In the genomic region with DNA sequence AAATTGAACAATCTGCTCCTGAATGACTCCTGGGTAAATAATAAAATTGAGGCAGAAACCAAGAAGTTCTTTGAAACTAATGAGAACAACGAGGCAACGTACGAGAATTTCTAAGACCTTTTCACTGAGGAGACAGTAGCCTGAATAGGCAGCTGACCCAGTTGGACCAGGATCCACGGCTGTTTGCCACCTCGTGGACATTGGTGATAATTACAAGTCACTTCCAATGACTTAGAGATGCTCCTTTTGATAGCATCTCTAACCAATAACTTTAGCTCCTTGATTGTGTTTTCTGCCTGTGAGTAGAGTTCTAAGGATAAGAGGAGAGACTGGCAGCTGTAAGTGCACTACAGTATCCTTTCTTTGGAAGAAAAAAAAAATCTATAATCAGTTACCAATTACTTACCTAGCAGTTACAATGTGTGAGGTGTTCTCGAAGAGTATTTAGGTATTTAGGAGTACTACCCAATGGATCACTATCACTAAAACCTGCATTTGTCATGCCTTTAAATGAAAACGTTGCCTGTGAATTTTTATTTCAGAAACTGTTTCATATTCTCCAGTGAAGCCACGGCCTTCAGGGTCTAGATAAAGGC, we compare ENCODE assay signal across 8 cellular contexts. TPM values are rescaled to one million over a fixed set of nuclear protein-coding genes. Genes with fewer than 3 reads are reported as not detected.
DNase-seq lines count a peak whose midpoint lies in the region; ATAC-seq and TF ChIP-seq lines count a peak whose summit lies in the region.

No MANE protein-coding gene starts in this region.

- H3K4me3 ChIP-seq in HEK293 (ENCODE audit: low read depth, low read length) (no peak overlapping the region), mesenchymal stem cell (ENCODE audit: insufficient read depth in 1 of 2, low read depth in 1 of 2, low read length in 2 of 2) (no peak overlapping the region)

- H3K36me3 ChIP-seq in HEK293 (ENCODE audit: control insufficient read depth in 2 of 2, insufficient read depth in 1 of 2, low read length in 2 of 2), result no peaks in the 10 kb centered on the region
- H3K36me3 ChIP-seq in mesenchymal stem cell (ENCODE audit: control insufficient read depth in 1 of 2, insufficient read depth in 2 of 2, low read depth in 1 of 2, low read length in 2 of 2), result no peaks in the 10 kb centered on the region

- no peak overlapping the region for H3K4me2 ChIP-seq in mesenchymal stem cell (ENCODE audit: low read length, poor library complexity, severe bottlenecking)

- no peak overlapping the region for H3K14ac ChIP-seq in mesenchymal stem cell (ENCODE audit: low read length in 2 of 2)

- no peak overlapping the region for H3K4me3 Mint-ChIP-seq in activated naive CD4-positive, alpha-beta T cell treated with anti-CD3 and anti-CD28 coated beads for 36 hours
- H3K4me3 Mint-ChIP-seq in chondrocyte (ENCODE audit: unreplicated experiment), result no peak overlapping the region

- H2BK120ac ChIP-seq in mesenchymal stem cell (ENCODE audit: low read depth, low read length), result no peak overlapping the region

- peaks cover 1% of the 10 kb centered on the region for H3K9me3 Mint-ChIP-seq in activated naive CD4-positive, alpha-beta T cell treated with anti-CD3 and anti-CD28 coated beads for 36 hours
- H3K9me3 Mint-ChIP-seq in chondrocyte (ENCODE audit: low read depth), result peaks cover 7% of the 10 kb centered on the region

- no peak overlapping the region for H3K4ac ChIP-seq in mesenchymal stem cell (ENCODE audit: low read depth in 1 of 2, low read length in 2 of 2)

- ATAC-seq in GM21737 (IDR thresholded peaks at IDR 0.05; ENCODE audit: unreplicated experiment), result no peak

- H2AFZ ChIP-seq in mesenchymal stem cell (ENCODE audit: low read depth, low read length), result no peak overlapping the region

- TF ChIP-seq CTCF in HEK293 (tag by site-specific recombination; IDR thresholded peaks at IDR 0.05) (0 out of 2 replicates have a peak, but pooled peaks have one; percentile 8), chondrocyte (IDR thresholded peaks at IDR 0.05) (peak; percentile 77)

- H3K27ac ChIP-seq in HEK293 (ENCODE audit: extremely low read depth, low read depth, low read length) (no peak overlapping the region), mesenchymal stem cell (ENCODE audit: low read length, poor library complexity, severe bottlenecking) (no peak overlapping the region)

- no peak overlapping the region for H2AK5ac ChIP-seq in mesenchymal stem cell (ENCODE audit: low read length, severe bottlenecking)

- no peak overlapping the region for H4K8ac ChIP-seq in mesenchymal stem cell (ENCODE audit: low read length)

- H3K27me3 ChIP-seq in mesenchymal stem cell (ENCODE audit: control insufficient read depth in 1 of 2, insufficient read depth in 1 of 2, low read length in 2 of 2), result no peaks in the 10 kb centered on the region

- no peaks in the 10 kb centered on the region for H3K9me3 ChIP-seq in HEK293 (ENCODE audit: control insufficient read depth, insufficient read depth, low read depth, low read length)
- H3K9me3 ChIP-seq in mesenchymal stem cell (ENCODE audit: control insufficient read depth, low read length), result no peaks in the 10 kb centered on the region

- no peak overlapping the region for H2BK15ac ChIP-seq in mesenchymal stem cell (ENCODE audit: low read depth, poor library complexity, severe bottlenecking)

- H4K91ac ChIP-seq in mesenchymal stem cell (ENCODE audit: low read length), result no peak overlapping the region

- WGBS in mesenchymal stem cell, result 41% methylated on average over 5 of the region's 8 CpGs

- intact Hi-C loops in activated naive CD4-positive, alpha-beta T cell treated with anti-CD3 and anti-CD28 coated beads for 36 hours (cut with micrococcal nuclease), result no loop called here

- H3K4me1 ChIP-seq in HEK293 (ENCODE audit: control insufficient read depth, insufficient read depth, low read length), result no peaks in the 10 kb centered on the region
- no peaks in the 10 kb centered on the region for H3K4me1 ChIP-seq in mesenchymal stem cell (ENCODE audit: control insufficient read depth, insufficient read depth, low read depth, low read length)

- H2BK12ac ChIP-seq in mesenchymal stem cell (ENCODE audit: low read length in 2 of 2), result no peak overlapping the region

- H2BK5ac ChIP-seq in mesenchymal stem cell (ENCODE audit: low read depth, low read length, poor library complexity, severe bottlenecking), result no peak overlapping the region

- no peaks in the 10 kb centered on the region for H3K79me1 ChIP-seq in mesenchymal stem cell (replicated peaks; ENCODE audit: low read length, poor library complexity, severe bottlenecking)

- H3K27ac Mint-ChIP-seq in activated naive CD4-positive, alpha-beta T cell treated with anti-CD3 and anti-CD28 coated beads for 36 hours, result no peak overlapping the region
- no peak overlapping the region for H3K27ac Mint-ChIP-seq in chondrocyte (ENCODE audit: unreplicated experiment)

- peak; percentile 25 for DNase-seq in activated naive CD4-positive, alpha-beta T cell treated with anti-CD3 and anti-CD28 coated beads for 36 hours
- DNase-seq in activated naive CD4-positive, alpha-beta T cell treated with anti-CD3 and anti-CD28 coated beads, Interleukin-2, amount 50 U/mL, for 16 hours, result no peak
- DNase-seq in NCI-H1694 (lab: John Stamatoyannopoulos, UW), result peak; percentile 15
- no peak for DNase-seq in chondrocyte (ENCODE audit: low spot score)
- peak; percentile 30 for DNase-seq in mesenchymal stem cell
- DNase-seq in T-helper 2 cell, result no peak

- no peak overlapping the region for H3K23ac ChIP-seq in mesenchymal stem cell (ENCODE audit: low read length in 2 of 2)

- no peak overlapping the region for H3K9ac ChIP-seq in mesenchymal stem cell (ENCODE audit: low read length)

- H3K4me1 Mint-ChIP-seq in activated naive CD4-positive, alpha-beta T cell treated with anti-CD3 and anti-CD28 coated beads for 36 hours (ENCODE audit: low read depth), result peaks cover 5% of the 10 kb centered on the region
- no peaks in the 10 kb centered on the region for H3K4me1 Mint-ChIP-seq in chondrocyte (ENCODE audit: low read depth)

- H3K18ac ChIP-seq in mesenchymal stem cell (ENCODE audit: low read depth in 1 of 2, low read length in 2 of 2), result no peak overlapping the region

- H3K27me3 Mint-ChIP-seq in activated naive CD4-positive, alpha-beta T cell treated with anti-CD3 and anti-CD28 coated beads for 36 hours (ENCODE audit: low read depth), result no peaks in the 10 kb centered on the region
- H3K27me3 Mint-ChIP-seq in chondrocyte (ENCODE audit: low read depth), result no peaks in the 10 kb centered on the region

- CTCF ChIA-PET in activated naive CD4-positive, alpha-beta T cell treated with anti-CD3 and anti-CD28 coated beads for 36 hours (lab: Charles Lee), result no interaction called here
- CTCF ChIA-PET in HEK293 (lab: Yijun Ruan, JAX), result interaction anchor here (0.7 to 1.4 kb wide), 4 partner anchors 10 to 314 kb away, joined by 3 to 5 read pairs (median 4); no protein-coding TSS in a partner anchor

- no peaks in the 10 kb centered on the region for H3K36me3 Mint-ChIP-seq in activated naive CD4-positive, alpha-beta T cell treated with anti-CD3 and anti-CD28 coated beads for 36 hours (ENCODE audit: low read depth)
- H3K36me3 Mint-ChIP-seq in chondrocyte (ENCODE audit: low read depth), result no peaks in the 10 kb centered on the region

- POLR2A ChIA-PET in HEK293 (lab: Yijun Ruan, JAX), result no interaction called here

TF ChIP-seq in HEK293, 187 proteins besides CTCF, POLR2A, EP300 and RAD21 (continues in another document):
- TF ChIP-seq ZBTB21 (tag by site-specific recombination; IDR thresholded peaks at IDR 0.05) (no peak), ZNF223 (tag by site-specific recombination; IDR thresholded peaks at IDR 0.05) (no peak), ZNF354C (tag by site-specific recombination; IDR thresholded peaks at IDR 0.05; ENCODE audit: borderline replicate concordance, low read depth) (no peak), GLI4 (tag by site-specific recombination; IDR thresholded peaks at IDR 0.05) (no peak), ZNF140 (tag by site-specific recombination; IDR thresholded peaks at IDR 0.05) (no peak), ZNF777 (tag by site-specific recombination; IDR thresholded peaks at IDR 0.05; ENCODE audit: borderline replicate concordance) (no peak), ZNF416 (tag by site-specific recombination; IDR thresholded peaks at IDR 0.05) (no peak), ZNF830 (tag by site-specific recombination; IDR thresholded peaks at IDR 0.05; ENCODE audit: low read depth) (no peak), ZNF654 (tag by site-specific recombination; IDR thresholded peaks at IDR 0.05; ENCODE audit: low read depth) (no peak), ZNF549 (tag by site-specific recombination; IDR thresholded peaks at IDR 0.05) (no peak)
- TF ChIP-seq, protein P1, sequence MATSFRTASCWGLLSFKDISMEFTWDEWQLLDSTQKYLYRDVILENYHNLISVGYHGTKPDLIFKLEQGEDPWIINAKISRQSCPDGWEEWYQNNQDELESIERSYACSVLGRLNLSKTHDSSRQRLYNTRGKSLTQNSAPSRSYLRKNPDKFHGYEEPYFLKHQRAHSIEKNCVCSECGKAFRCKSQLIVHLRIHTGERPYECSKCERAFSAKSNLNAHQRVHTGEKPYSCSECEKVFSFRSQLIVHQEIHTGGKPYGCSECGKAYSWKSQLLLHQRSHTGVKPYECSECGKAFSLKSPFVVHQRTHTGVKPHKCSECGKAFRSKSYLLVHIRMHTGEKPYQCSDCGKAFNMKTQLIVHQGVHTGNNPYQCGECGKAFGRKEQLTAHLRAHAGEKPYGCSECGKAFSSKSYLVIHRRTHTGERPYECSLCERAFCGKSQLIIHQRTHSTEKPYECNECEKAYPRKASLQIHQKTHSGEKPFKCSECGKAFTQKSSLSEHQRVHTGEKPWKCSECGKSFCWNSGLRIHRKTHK (tag by site-specific recombination; IDR thresholded peaks at IDR 0.05), result no peak
- TF ChIP-seq, protein P2, sequence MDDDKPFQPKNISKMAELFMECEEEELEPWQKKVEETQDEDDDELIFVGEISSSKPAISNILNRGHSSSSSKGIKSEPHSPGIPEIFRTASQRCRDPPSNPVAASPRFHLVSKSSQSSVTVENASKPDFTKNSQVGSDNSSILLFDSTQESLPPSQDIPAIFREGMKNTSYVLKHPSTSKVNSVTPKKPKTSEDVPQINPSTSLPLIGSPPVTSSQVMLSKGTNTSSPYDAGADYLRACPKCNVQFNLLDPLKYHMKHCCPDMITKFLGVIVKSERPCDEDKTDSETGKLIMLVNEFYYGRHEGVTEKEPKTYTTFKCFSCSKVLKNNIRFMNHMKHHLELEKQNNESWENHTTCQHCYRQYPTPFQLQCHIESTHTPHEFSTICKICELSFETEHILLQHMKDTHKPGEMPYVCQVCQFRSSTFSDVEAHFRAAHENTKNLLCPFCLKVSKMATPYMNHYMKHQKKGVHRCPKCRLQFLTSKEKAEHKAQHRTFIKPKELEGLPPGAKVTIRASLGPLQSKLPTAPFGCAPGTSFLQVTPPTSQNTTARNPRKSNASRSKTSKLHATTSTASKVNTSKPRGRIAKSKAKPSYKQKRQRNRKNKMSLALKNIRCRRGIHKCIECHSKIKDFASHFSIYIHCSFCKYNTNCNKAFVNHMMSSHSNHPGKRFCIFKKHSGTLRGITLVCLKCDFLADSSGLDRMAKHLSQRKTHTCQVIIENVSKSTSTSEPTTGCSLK (tag by site-specific recombination; IDR thresholded peaks at IDR 0.05), result no peak

RNA-seq across cellular contexts. Expression of a gene that starts 31.3 kb away (rescaled TPM):
- not detected for total RNA-seq in activated naive CD4-positive, alpha-beta T cell treated with anti-CD3 and anti-CD28 coated beads for 36 hours
- not detected in 3 replicates for total RNA-seq in chondrocyte
- not detected for polyA plus RNA-seq in mesenchymal stem cell (2013, experiment 1 of 2)
- not detected for polyA plus RNA-seq in mesenchymal stem cell (2013, experiment 2 of 2)

Comparison
In these comparisons a context has a peak if more than half of its experiments do, and no peak if none do; other contexts are left out.
1. DNase-seq: peak in activated naive CD4-positive, alpha-beta T cell treated with anti-CD3 and anti-CD28 coated beads for 36 hours (single experiment), NCI-H1694 (single experiment) and mesenchymal stem cell (single experiment); none in activated naive CD4-positive, alpha-beta T cell treated with anti-CD3 and anti-CD28 coated beads, Interleukin-2, amount 50 U/mL, for 16 hours (single experiment), chondrocyte (single experiment) and T-helper 2 cell (0 of 5).